In genomic region chr5:5953641-5954040, GRCh38 we compare ENCODE assay signal across 11 cellular contexts.
"Had no signal": no experiment of that assay in that cellular context is flagged by ENCODE, and none has a peak within 500 bp of the region (broad histone marks: within the 10 kb centered on the region; RNA-seq: fewer than 3 reads in every experiment).

No MANE protein-coding gene starts in this region.

- H3K36me3 Mint-ChIP-seq: activated naive CD4-positive, alpha-beta T cell treated with anti-CD3 and anti-CD28 coated beads, Interleukin-2, amount 10 ng/mL, durations not matched to agents 7 days and 5 days; naive thymus-derived CD4-positive, alpha-beta T cell had no signal

- DNase-seq: activated CD4-positive, alpha-beta memory T cell treated with anti-CD3 and anti-CD28 coated beads, Interleukin-2, amount 10 ng/mL, durations not matched to agents 7 days and 5 days; activated CD4-positive, alpha-beta T cell treated with anti-CD3 and anti-CD28 coated beads for 48 hours; activated effector memory CD4-positive, alpha-beta T cell treated with anti-CD3 and anti-CD28 coated beads, Interleukin-2, amount 50 U/mL, for 16 hours; activated naive CD4-positive, alpha-beta T cell treated with anti-CD3 and anti-CD28 coated beads, Interleukin-2, amount 10 ng/mL, durations not matched to agents 7 days and 5 days; foreskin fibroblast; kidney; naive thymus-derived CD4-positive, alpha-beta T cell; stimulated activated CD4-positive, alpha-beta T cell treated with anti-CD3 and anti-CD28 coated beads, Interleukin-4, amount 100 ng/mL, for 24 hours; stimulated activated naive CD4-positive, alpha-beta T cell treated with Interleukin-2 at 50 U/mL for 16 hours; T-helper 2 cell had no signal

- H3K4me1 Mint-ChIP-seq: activated CD4-positive, alpha-beta memory T cell treated with anti-CD3 and anti-CD28 coated beads, Interleukin-2, amount 10 ng/mL, durations not matched to agents 7 days and 5 days; activated naive CD4-positive, alpha-beta T cell treated with anti-CD3 and anti-CD28 coated beads, Interleukin-2, amount 10 ng/mL, durations not matched to agents 7 days and 5 days; naive thymus-derived CD4-positive, alpha-beta T cell had no signal

- H3K27ac Mint-ChIP-seq: activated CD4-positive, alpha-beta memory T cell treated with anti-CD3 and anti-CD28 coated beads, Interleukin-2, amount 10 ng/mL, durations not matched to agents 7 days and 5 days; activated naive CD4-positive, alpha-beta T cell treated with anti-CD3 and anti-CD28 coated beads, Interleukin-2, amount 10 ng/mL, durations not matched to agents 7 days and 5 days; naive thymus-derived CD4-positive, alpha-beta T cell had no signal

- ATAC-seq: left lobe of liver; naive thymus-derived CD4-positive, alpha-beta T cell had no signal

- H3K4me3 Mint-ChIP-seq: activated CD4-positive, alpha-beta memory T cell treated with anti-CD3 and anti-CD28 coated beads, Interleukin-2, amount 10 ng/mL, durations not matched to agents 7 days and 5 days; activated naive CD4-positive, alpha-beta T cell treated with anti-CD3 and anti-CD28 coated beads, Interleukin-2, amount 10 ng/mL, durations not matched to agents 7 days and 5 days; naive thymus-derived CD4-positive, alpha-beta T cell had no signal

- H3K27me3 Mint-ChIP-seq: activated CD4-positive, alpha-beta memory T cell treated with anti-CD3 and anti-CD28 coated beads, Interleukin-2, amount 10 ng/mL, durations not matched to agents 7 days and 5 days; activated naive CD4-positive, alpha-beta T cell treated with anti-CD3 and anti-CD28 coated beads, Interleukin-2, amount 10 ng/mL, durations not matched to agents 7 days and 5 days had no signal

- H3K9me3 Mint-ChIP-seq: activated CD4-positive, alpha-beta memory T cell treated with anti-CD3 and anti-CD28 coated beads, Interleukin-2, amount 10 ng/mL, durations not matched to agents 7 days and 5 days; activated naive CD4-positive, alpha-beta T cell treated with anti-CD3 and anti-CD28 coated beads, Interleukin-2, amount 10 ng/mL, durations not matched to agents 7 days and 5 days had no signal
